Comparison of ENCODE assay signal across 1 cellular context in genomic region chr12:133130038-133130807, GRCh38.
TF ChIP-seq lines count a peak whose summit lies in the region.

ZNF10 (plus strand) TSS chr12:133130627; CDS start chr12:133144493, 13,866 bp downstream.
ZNF891 (minus strand) TSS chr12:133130274; CDS start chr12:133121918, 8,356 bp downstream.

TF ChIP-seq in HepG2, 621 proteins besides CTCF, POLR2A, EP300 and RAD21 (continued from another document and continues in another):
- TF ChIP-seq, protein P1, sequence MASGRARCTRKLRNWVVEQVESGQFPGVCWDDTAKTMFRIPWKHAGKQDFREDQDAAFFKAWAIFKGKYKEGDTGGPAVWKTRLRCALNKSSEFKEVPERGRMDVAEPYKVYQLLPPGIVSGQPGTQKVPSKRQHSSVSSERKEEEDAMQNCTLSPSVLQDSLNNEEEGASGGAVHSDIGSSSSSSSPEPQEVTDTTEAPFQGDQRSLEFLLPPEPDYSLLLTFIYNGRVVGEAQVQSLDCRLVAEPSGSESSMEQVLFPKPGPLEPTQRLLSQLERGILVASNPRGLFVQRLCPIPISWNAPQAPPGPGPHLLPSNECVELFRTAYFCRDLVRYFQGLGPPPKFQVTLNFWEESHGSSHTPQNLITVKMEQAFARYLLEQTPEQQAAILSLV (CRISPR knock-in tag; IDR thresholded peaks at IDR 0.05; ENCODE audit: borderline replicate concordance): peak; percentile 94
- TF ChIP-seq PAXIP1 (CRISPR knock-in tag; conservative IDR thresholded peaks at IDR 0.05): 0 out of 2 replicates have a peak, but pooled peaks have one; percentile 30
- no peak for TF ChIP-seq CCDC6 (CRISPR knock-in tag; IDR thresholded peaks at IDR 0.05)
- no peak for TF ChIP-seq ZFP36 (IDR thresholded peaks at IDR 0.05; ENCODE audit: borderline replicate concordance, low read depth, low read length, partially characterized antibody)
- 0 out of 2 replicates have a peak, but pooled peaks have one; percentile 11 for TF ChIP-seq ZNF331 (CRISPR knock-in tag; IDR thresholded peaks at IDR 0.05)
- peak; percentile 96 for TF ChIP-seq ZNF143 (CRISPR knock-in tag; IDR thresholded peaks at IDR 0.05)
- 0 out of 2 replicates have a peak, but pooled peaks have one; percentile 41 for TF ChIP-seq E2F2 (CRISPR knock-in tag; IDR thresholded peaks at IDR 0.05; ENCODE audit: borderline replicate concordance)
- TF ChIP-seq SP4 (CRISPR knock-in tag; IDR thresholded peaks at IDR 0.05): peak; percentile 92
- TF ChIP-seq, protein P2, sequence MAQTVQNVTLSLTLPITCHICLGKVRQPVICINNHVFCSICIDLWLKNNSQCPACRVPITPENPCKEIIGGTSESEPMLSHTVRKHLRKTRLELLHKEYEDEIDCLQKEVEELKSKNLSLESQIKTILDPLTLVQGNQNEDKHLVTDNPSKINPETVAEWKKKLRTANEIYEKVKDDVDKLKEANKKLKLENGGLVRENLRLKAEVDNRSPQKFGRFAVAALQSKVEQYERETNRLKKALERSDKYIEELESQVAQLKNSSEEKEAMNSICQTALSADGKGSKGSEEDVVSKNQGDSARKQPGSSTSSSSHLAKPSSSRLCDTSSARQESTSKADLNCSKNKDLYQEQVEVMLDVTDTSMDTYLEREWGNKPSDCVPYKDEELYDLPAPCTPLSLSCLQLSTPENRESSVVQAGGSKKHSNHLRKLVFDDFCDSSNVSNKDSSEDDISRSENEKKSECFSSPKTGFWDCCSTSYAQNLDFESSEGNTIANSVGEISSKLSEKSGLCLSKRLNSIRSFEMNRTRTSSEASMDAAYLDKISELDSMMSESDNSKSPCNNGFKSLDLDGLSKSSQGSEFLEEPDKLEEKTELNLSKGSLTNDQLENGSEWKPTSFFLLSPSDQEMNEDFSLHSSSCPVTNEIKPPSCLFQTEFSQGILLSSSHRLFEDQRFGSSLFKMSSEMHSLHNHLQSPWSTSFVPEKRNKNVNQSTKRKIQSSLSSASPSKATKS (CRISPR knock-in tag; IDR thresholded peaks at IDR 0.05): no peak
- peak; percentile 51; the same call in 1 of the 2 replicates for TF ChIP-seq ZNF503 (CRISPR knock-in tag; IDR thresholded peaks at IDR 0.05)
- no peak for TF ChIP-seq RARG (CRISPR knock-in tag; IDR thresholded peaks at IDR 0.05; ENCODE audit: low read depth)
- TF ChIP-seq SNAPC2 (CRISPR knock-in tag; IDR thresholded peaks at IDR 0.05): no peak
- TF ChIP-seq HOXA5 (CRISPR knock-in tag; IDR thresholded peaks at IDR 0.05): peak; percentile 66; the same call in 1 of the 2 replicates
- TF ChIP-seq SP5 (CRISPR knock-in tag; IDR thresholded peaks at IDR 0.05; ENCODE audit: borderline replicate concordance, low read depth): peak; percentile 59; the same call in 1 of the 2 replicates
- peak; percentile 97 for TF ChIP-seq ZFY (CRISPR knock-in tag; IDR thresholded peaks at IDR 0.05)
- 0 out of 2 replicates have a peak, but pooled peaks have one; percentile 41 for TF ChIP-seq ZNF326 (CRISPR knock-in tag; IDR thresholded peaks at IDR 0.05; ENCODE audit: borderline replicate concordance)
- peak; percentile 93 for TF ChIP-seq KMT2B (CRISPR knock-in tag; IDR thresholded peaks at IDR 0.05)
- peak; percentile 89 for TF ChIP-seq HNRNPK (IDR thresholded peaks at IDR 0.05; ENCODE audit: low read depth, low read length, poor library complexity, severe bottlenecking)
- TF ChIP-seq AKNA (CRISPR knock-in tag; IDR thresholded peaks at IDR 0.05; ENCODE audit: borderline replicate concordance): peak; percentile 62; the same call in 1 of the 2 replicates
- TF ChIP-seq MAZ (IDR thresholded peaks at IDR 0.05; ENCODE audit: borderline replicate concordance, low read depth, low read length): peak; percentile 81
- TF ChIP-seq MAZ (CRISPR knock-in tag; IDR thresholded peaks at IDR 0.05; ENCODE audit: low read depth): peak; percentile 95
- TF ChIP-seq NONO (IDR thresholded peaks at IDR 0.05): no peak
- peak; percentile 87 for TF ChIP-seq NONO (CRISPR knock-in tag; conservative IDR thresholded peaks at IDR 0.05)
- TF ChIP-seq GATAD2A (CRISPR knock-in tag; IDR thresholded peaks at IDR 0.05): peak; percentile 2; the same call in 1 of the 2 replicates
- no peak for TF ChIP-seq PRDM4 (CRISPR knock-in tag; IDR thresholded peaks at IDR 0.05; ENCODE audit: borderline replicate concordance)
- TF ChIP-seq TBX2 (CRISPR knock-in tag; IDR thresholded peaks at IDR 0.05; ENCODE audit: borderline replicate concordance): peak; percentile 86; the same call in 1 of the 2 replicates
- 0 out of 2 replicates have a peak, but pooled peaks have one; percentile 31 for TF ChIP-seq ZNF317 (CRISPR knock-in tag; IDR thresholded peaks at IDR 0.05)
- TF ChIP-seq SMAD1 (CRISPR knock-in tag; IDR thresholded peaks at IDR 0.05; ENCODE audit: borderline replicate concordance, low read depth): peak; percentile 49; the same call in 1 of the 2 replicates
- TF ChIP-seq CREM (IDR thresholded peaks at IDR 0.05): peak; percentile 83
- TF ChIP-seq CREM (CRISPR knock-in tag; IDR thresholded peaks at IDR 0.05): peak; percentile 65
- TF ChIP-seq FOXM1 (CRISPR knock-in tag; IDR thresholded peaks at IDR 0.05): 0 out of 2 replicates have a peak, but pooled peaks have one; percentile 53
- peak; percentile 80; the same call in 1 of the 2 replicates for TF ChIP-seq ZNF451 (CRISPR knock-in tag; IDR thresholded peaks at IDR 0.05)
- peak; percentile 42; the same call in 1 of the 2 replicates for TF ChIP-seq HES4 (CRISPR knock-in tag; IDR thresholded peaks at IDR 0.05; ENCODE audit: borderline replicate concordance)
- TF ChIP-seq ZFP90 (CRISPR knock-in tag; IDR thresholded peaks at IDR 0.05; ENCODE audit: borderline replicate concordance): peak; percentile 17; the same call in 1 of the 2 replicates
- peak; percentile 18; the same call in 1 of the 2 replicates for TF ChIP-seq RXRB (CRISPR knock-in tag; IDR thresholded peaks at IDR 0.05; ENCODE audit: borderline replicate concordance)
- peak; percentile 58; the same call in 1 of the 2 replicates for TF ChIP-seq ZNF710 (CRISPR knock-in tag; IDR thresholded peaks at IDR 0.05; ENCODE audit: borderline replicate concordance)
- TF ChIP-seq, protein P3, sequence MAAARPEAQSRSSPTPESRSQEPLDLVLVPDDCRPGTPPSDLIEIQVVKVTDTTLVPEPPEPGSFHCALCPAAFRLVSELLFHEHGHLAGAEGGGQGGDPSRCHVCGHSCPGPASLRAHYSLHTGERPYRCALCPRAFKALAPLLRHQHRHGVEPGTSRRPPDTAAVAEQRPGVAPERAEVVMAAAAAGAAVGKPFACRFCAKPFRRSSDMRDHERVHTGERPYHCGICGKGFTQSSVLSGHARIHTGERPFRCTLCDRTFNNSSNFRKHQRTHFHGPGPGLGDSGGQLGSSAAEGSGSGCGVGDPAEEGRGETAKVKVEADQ (CRISPR knock-in tag; IDR thresholded peaks at IDR 0.05; ENCODE audit: borderline replicate concordance): peak; percentile 89; the same call in 1 of the 2 replicates
- TF ChIP-seq NCOR1 (IDR thresholded peaks at IDR 0.05; ENCODE audit: borderline replicate concordance, low read length): no peak
